ENCODE assay signal across 20 cellular contexts in the genomic region with DNA sequence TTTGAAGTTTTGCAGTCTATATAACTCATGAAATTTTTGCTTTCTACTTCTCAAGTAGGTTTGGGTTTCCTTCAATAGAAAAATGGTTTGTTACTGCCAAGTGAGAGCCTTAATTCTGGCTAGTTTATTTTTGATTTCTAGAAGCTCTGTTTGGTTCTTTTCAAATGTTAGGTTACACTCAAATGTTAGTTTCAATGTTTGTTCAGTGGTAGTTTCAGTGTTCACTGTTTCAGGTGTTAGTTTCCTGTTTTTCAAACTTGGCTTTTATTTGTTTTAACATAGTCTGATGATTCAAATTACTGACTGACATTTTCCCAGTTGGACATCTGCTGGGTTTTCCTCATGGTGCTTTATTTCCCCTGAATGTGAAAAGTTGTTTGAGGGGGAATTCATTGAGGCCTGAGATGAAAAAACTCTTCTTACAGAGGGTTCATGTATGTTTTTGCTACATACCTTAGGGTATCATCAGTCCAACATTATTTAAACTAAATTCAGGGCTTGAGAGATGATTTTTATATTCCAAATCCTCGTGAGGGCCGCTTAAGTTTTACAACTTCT.
DNase-seq lines count a peak whose midpoint lies in the region; ATAC-seq, FAIRE-seq and TF ChIP-seq lines count a peak whose summit lies in the region.
"Had no signal": no experiment of that assay in that cellular context is flagged by ENCODE, and none has a peak within 500 bp of the region (broad histone marks: within the 10 kb centered on the region; RNA-seq: fewer than 3 reads in every experiment).

No MANE protein-coding gene starts in this region.

- H3K79me2 ChIP-seq in GM23338 (replicated peaks; ENCODE audit: insufficient read depth), result peaks cover 100% of the 10 kb centered on the region
- peaks cover 69% of the 10 kb centered on the region for H3K79me2 ChIP-seq in mesendoderm (ENCODE audit: control insufficient read depth, insufficient read depth, low read length)

- no peak overlapping the region for H2AK5ac ChIP-seq in mesendoderm (ENCODE audit: low read length)

- peak overlapping the region in 2 of 8 donors; percentile 3 to 60 for H3K4me3 Mint-ChIP-seq in CD4-positive, alpha-beta memory T cell
- no peak overlapping the region for H3K4me3 Mint-ChIP-seq in GM23338
- H3K4me3 Mint-ChIP-seq in activated T-helper 1 cell treated with anti-CD3 and anti-CD28 coated beads, Interleukin-12 subunit alpha, Interleukin-12 subunit beta, Interleukin-2, Interleukin-4 antibody, amounts not matched to agents 30 ng/mL and 10 ng/mL and 1 ng/mL, durations not matched to agents 14 hours and 24 hours and 36 hours, result peak overlapping the region; percentile 66

- H3K9me2 ChIP-seq in GM23338 (ENCODE audit: insufficient read depth), result no peaks in the 10 kb centered on the region

- H3K27me3 Mint-ChIP-seq in CD4-positive, alpha-beta memory T cell, result no peaks in the 10 kb centered on the region
- H3K27me3 Mint-ChIP-seq in GM23338 (ENCODE audit: insufficient read depth, low read depth, poor library complexity), result peaks cover 30% of the 10 kb centered on the region
- H3K27me3 Mint-ChIP-seq in activated T-helper 1 cell treated with anti-CD3 and anti-CD28 coated beads, Interleukin-12 subunit alpha, Interleukin-12 subunit beta, Interleukin-2, Interleukin-4 antibody, amounts not matched to agents 30 ng/mL and 10 ng/mL and 1 ng/mL, durations not matched to agents 14 hours and 24 hours and 36 hours (ENCODE audit: insufficient read depth), result no peaks in the 10 kb centered on the region

- H3K18ac ChIP-seq in mesendoderm (ENCODE audit: low read length), result peak overlapping the region; percentile 93

- FAIRE-seq in HTR-8/SVneo (lab: Jason Lieb, UNC), result no peak

- POLR2A ChIA-PET in CD4-positive, alpha-beta memory T cell (lab: Charles Lee; ENCODE audit: partially characterized antibody), result no interaction called here

- peaks cover 88% of the 10 kb centered on the region for H3K4me1 ChIP-seq in CD4-positive, alpha-beta memory T cell (ENCODE audit: insufficient read depth, low read length)
- H3K4me1 ChIP-seq in GM23338 (ENCODE audit: insufficient read depth), result peaks cover 100% of the 10 kb centered on the region
- peaks cover 52% of the 10 kb centered on the region for H3K4me1 ChIP-seq in mesendoderm (ENCODE audit: control insufficient read depth, low read depth, low read length)
- H3K4me1 ChIP-seq: colonic mucosa had no signal

- no peaks in the 10 kb centered on the region for H3F3A ChIP-seq in GM23338 (replicated peaks; ENCODE audit: low read depth)

- CTCF ChIA-PET in CD4-positive, alpha-beta memory T cell (lab: Charles Lee; ENCODE audit: partially characterized antibody), result interaction anchor here (1.5 kb wide), 1 partner anchor 9 kb away, joined by 5 read pairs; no protein-coding TSS in a partner anchor

- H3K27me3 ChIP-seq in CD4-positive, alpha-beta memory T cell (ENCODE audit: insufficient read depth, low read length), result no peaks in the 10 kb centered on the region
- H3K27me3 ChIP-seq in GM23338 (ENCODE audit: insufficient read depth) (no peaks in the 10 kb centered on the region), mesendoderm (ENCODE audit: insufficient read depth, low read length, poor library complexity) (no peaks in the 10 kb centered on the region)
- H3K27me3 ChIP-seq: colonic mucosa, gastroesophageal sphincter, right lobe of liver, thyroid gland had no signal

- H3K4me1 Mint-ChIP-seq in CD4-positive, alpha-beta memory T cell, result peaks cover 70 to 97% (median 85%) of the 10 kb centered on the region in 4 donors
- H3K4me1 Mint-ChIP-seq in GM23338, result peaks cover 98% of the 10 kb centered on the region
- peaks cover 96% of the 10 kb centered on the region for H3K4me1 Mint-ChIP-seq in activated T-helper 1 cell treated with anti-CD3 and anti-CD28 coated beads, Interleukin-12 subunit alpha, Interleukin-12 subunit beta, Interleukin-2, Interleukin-4 antibody, amounts not matched to agents 30 ng/mL and 10 ng/mL and 1 ng/mL, durations not matched to agents 14 hours and 24 hours and 36 hours (ENCODE audit: low read depth)

- H3K56ac ChIP-seq in mesendoderm (ENCODE audit: low read length), result peak overlapping the region; percentile 17

- no peaks in the 10 kb centered on the region for H3K36me3 ChIP-seq in CD4-positive, alpha-beta memory T cell (ENCODE audit: insufficient read depth, low read length)
- H3K36me3 ChIP-seq in GM23338 (ENCODE audit: insufficient read depth), result no peaks in the 10 kb centered on the region
- no peaks in the 10 kb centered on the region for H3K36me3 ChIP-seq in mesendoderm (ENCODE audit: control insufficient read depth, insufficient read depth, low read length)
- H3K36me3 ChIP-seq: colonic mucosa, gastroesophageal sphincter, right lobe of liver, thyroid gland had no signal

- no peak overlapping the region for H2AFZ ChIP-seq in GM23338
- H2AFZ ChIP-seq: GM23248 had no signal

- H4K8ac ChIP-seq in mesendoderm (ENCODE audit: low read depth, low read length), result no peak overlapping the region

- H3K79me1 ChIP-seq in mesendoderm (ENCODE audit: low read length), result peaks cover 23% of the 10 kb centered on the region

- peaks cover 0 to 3% (median 0%) of the 10 kb centered on the region in 8 donors for H3K9me3 Mint-ChIP-seq in CD4-positive, alpha-beta memory T cell
- H3K9me3 Mint-ChIP-seq in GM23338, result no peaks in the 10 kb centered on the region; the same call in 2 of the 3 replicates
- H3K9me3 Mint-ChIP-seq in activated T-helper 1 cell treated with anti-CD3 and anti-CD28 coated beads, Interleukin-12 subunit alpha, Interleukin-12 subunit beta, Interleukin-2, Interleukin-4 antibody, amounts not matched to agents 30 ng/mL and 10 ng/mL and 1 ng/mL, durations not matched to agents 14 hours and 24 hours and 36 hours, result peaks cover 4% of the 10 kb centered on the region

- TF ChIP-seq CTCF in GM23338 (conservative IDR thresholded peaks at IDR 0.05; ENCODE audit: low read depth in 2 of 2), result no peak

- no peak overlapping the region for H3K23ac ChIP-seq in mesendoderm (ENCODE audit: low read length)

- H4K5ac ChIP-seq in mesendoderm (ENCODE audit: low read length), result no peak overlapping the region

- ATAC-seq in GM23338 (no peak), HG03139 (IDR thresholded peaks at IDR 0.05; ENCODE audit: unreplicated experiment) (no peak), HG02938 (IDR thresholded peaks at IDR 0.05; ENCODE audit: unreplicated experiment) (no peak)
- ATAC-seq: gastroesophageal sphincter, PC-3, right lobe of liver had no signal

- H3K4ac ChIP-seq in mesendoderm (ENCODE audit: low read depth, low read length), result no peak overlapping the region

- H3K4me2 ChIP-seq in GM23338, result peak overlapping the region; percentile 63
- H3K4me2 ChIP-seq in mesendoderm (ENCODE audit: low read length), result no peak overlapping the region

- DNase-seq in CD4-positive, alpha-beta memory T cell, result no peak
- DNase-seq in GM23338 (ENCODE audit: low spot score) (no peak), mesendoderm (no peak), iPS-NIHi7 (ENCODE audit: extremely low spot score) (no peak), HTR-8/SVneo (ENCODE audit: insufficient read length, low spot score) (no peak)
- no peak for DNase-seq in activated T-helper 1 cell treated with anti-CD3 and anti-CD28 coated beads, Interleukin-12 subunit alpha, Interleukin-12 subunit beta, Interleukin-2, Interleukin-4 antibody, amounts not matched to agents 30 ng/mL and 10 ng/mL and 1 ng/mL, durations not matched to agents 14 hours and 24 hours and 36 hours (ENCODE audit: low spot score)
- DNase-seq: aorta; colonic mucosa; DMS79; GM23248; mammary epithelial cell; NCI-H510A; nucleus accumbens; right lobe of liver; stimulated activated CD4-positive, alpha-beta T cell treated with anti-CD3 and anti-CD28 coated beads, Interleukin-2, amount 100 ng/mL, for 24 hours; thyroid gland had no signal

- no peak overlapping the region for H2BK15ac ChIP-seq in mesendoderm (replicated peaks; ENCODE audit: low read depth)

- no peaks in the 10 kb centered on the region for H3K36me3 Mint-ChIP-seq in CD4-positive, alpha-beta memory T cell
- no peaks in the 10 kb centered on the region for H3K36me3 Mint-ChIP-seq in GM23338 (ENCODE audit: low read depth)
- H3K36me3 Mint-ChIP-seq in activated T-helper 1 cell treated with anti-CD3 and anti-CD28 coated beads, Interleukin-12 subunit alpha, Interleukin-12 subunit beta, Interleukin-2, Interleukin-4 antibody, amounts not matched to agents 30 ng/mL and 10 ng/mL and 1 ng/mL, durations not matched to agents 14 hours and 24 hours and 36 hours (ENCODE audit: low read depth), result peaks cover 35% of the 10 kb centered on the region

- H3K9ac ChIP-seq in mesendoderm (ENCODE audit: low read length), result peak overlapping the region; percentile 35
- H3K9ac ChIP-seq: GM23248 had no signal

- no CpG with 5 or more reads among the region's 2 CpGs for WGBS in mesendoderm (ENCODE audit: extremely low coverage, insufficient coverage, low lambda C conversion rate)

- intact Hi-C loops in CD4-positive, alpha-beta memory T cell (cut with micrococcal nuclease), result no loop called here
- intact Hi-C loops in activated T-helper 1 cell treated with anti-CD3 and anti-CD28 coated beads, Interleukin-12 subunit alpha, Interleukin-12 subunit beta, Interleukin-2, Interleukin-4 antibody, amounts not matched to agents 30 ng/mL and 10 ng/mL and 1 ng/mL, durations not matched to agents 14 hours and 24 hours and 36 hours (cut with micrococcal nuclease), result loop anchor here (10.0 kb wide), 1 partner anchor 190 kb away; no protein-coding TSS in a partner anchor

- H3K4me3 ChIP-seq in CD4-positive, alpha-beta memory T cell (ENCODE audit: low read length in 2 of 2), result no peak overlapping the region
- H3K4me3 ChIP-seq in GM23338 (peak overlapping the region; percentile 0; the same call in 1 of the 2 replicates), mesendoderm (ENCODE audit: low read length) (no peak overlapping the region)
- H3K4me3 ChIP-seq: colonic mucosa, gastroesophageal sphincter, GM23248, right lobe of liver, thyroid gland had no signal

- peak overlapping the region; percentile 88 for H2BK5ac ChIP-seq in mesendoderm (ENCODE audit: low read length)

- no peak overlapping the region for H3K27ac ChIP-seq in CD4-positive, alpha-beta memory T cell (ENCODE audit: low read depth, low read length)
- H3K27ac ChIP-seq in GM23338 (ENCODE audit: low read depth), result peak overlapping the region; percentile 5; the same call in 1 of the 2 replicates
- H3K27ac ChIP-seq in mesendoderm (ENCODE audit: low read depth, low read length), result peak overlapping the region; percentile 52
- H3K27ac ChIP-seq: colonic mucosa, gastroesophageal sphincter, GM23248, right lobe of liver, thyroid gland had no signal

- no peak overlapping the region for H2BK120ac ChIP-seq in mesendoderm (ENCODE audit: low read depth, low read length)

- H4K20me1 ChIP-seq in GM23338 (replicated peaks; ENCODE audit: insufficient read depth), result peaks cover 99% of the 10 kb centered on the region

- peak overlapping the region in 6 of 7 donors; percentile 0 to 77 (median 26) for H3K27ac Mint-ChIP-seq in CD4-positive, alpha-beta memory T cell
- no peak overlapping the region; the same call in 1 of the 2 replicates for H3K27ac Mint-ChIP-seq in GM23338
- peak overlapping the region; percentile 92 for H3K27ac Mint-ChIP-seq in activated T-helper 1 cell treated with anti-CD3 and anti-CD28 coated beads, Interleukin-12 subunit alpha, Interleukin-12 subunit beta, Interleukin-2, Interleukin-4 antibody, amounts not matched to agents 30 ng/mL and 10 ng/mL and 1 ng/mL, durations not matched to agents 14 hours and 24 hours and 36 hours

- no peaks in the 10 kb centered on the region for H3K9me3 ChIP-seq in CD4-positive, alpha-beta memory T cell (ENCODE audit: control insufficient read depth in 1 of 2, low read length in 2 of 2)
- H3K9me3 ChIP-seq: colonic mucosa, right lobe of liver, thyroid gland had no signal
